Comparison of ENCODE assay signal across 8 cellular contexts in genomic region chr10:119489572-119490326, GRCh38. TPM values are rescaled to one million over a fixed set of nuclear protein-coding genes. Genes with fewer than 3 reads are reported as not detected.
A peak's percentile ranks its signal among the peaks of the same experiment; 100 is the strongest.
DNase-seq lines count a peak whose midpoint lies in the region; ATAC-seq and TF ChIP-seq lines count a peak whose summit lies in the region.

No MANE protein-coding gene starts in this region.

- H3K4me3 Mint-ChIP-seq in endothelial cell (ENCODE audit: unreplicated experiment) (peak overlapping the region; percentile 67), nephron (peak overlapping the region in 2 of 3 experiments; percentile 47 to 51)

- 17% methylated on average over 19 of the region's 19 CpGs for whole genome bisulfite sequencing in thymus

- H3K9me3 ChIP-seq in HCT116 (ENCODE audit: control insufficient read depth in 1 of 2, insufficient read depth in 1 of 2, low read depth in 1 of 2, low read length in 2 of 2): no peaks in the 10 kb centered on the region
- no peaks in the 10 kb centered on the region for H3K9me3 ChIP-seq in thymus (ENCODE audit: control insufficient read depth)

- H3K36me3 Mint-ChIP-seq in endothelial cell (ENCODE audit: low read depth, unreplicated experiment): no peaks in the 10 kb centered on the region
- H3K36me3 Mint-ChIP-seq in nephron (ENCODE audit: low read depth): no peaks in the 10 kb centered on the region

- CTCF ChIA-PET in HCT116 (lab: Charles Lee): interaction anchor here (0.7 to 3.8 kb wide), 24 partner anchors 8 to 350 kb away, joined by 3 to 50 read pairs (median 5); partner anchors contain the start of genes GRK5 and RGS10

- no peak for TF ChIP-seq POLR2A in HCT116 (IDR thresholded peaks at IDR 0.05; ENCODE audit: borderline replicate concordance, extremely low read depth, insufficient read depth, insufficient read length)

- intact Hi-C loops in HCT116 (cut with micrococcal nuclease): loop anchor here (1.0 to 2.0 kb wide), 2 partner anchors 44 to 291 kb away; no protein-coding TSS in a partner anchor

- peak; percentile 99 for TF ChIP-seq RAD21 in HCT116 (IDR thresholded peaks at IDR 0.05; ENCODE audit: low read depth)

- DNase-seq in NK-92 treated with Interleukin-12 subunit alpha and Interleukin-12 subunit beta, amount 100 ng/mL, for 24 hours (lab: John Stamatoyannopoulos, UW): peak; percentile 67
- DNase-seq in NK-92 (lab: John Stamatoyannopoulos, UW; ENCODE audit: unreplicated experiment) (no peak), HCT116 (ENCODE audit: low read depth, low spot score) (peak; percentile 32), M059J (ENCODE audit: low read depth) (peak; percentile 37), endothelial cell (ENCODE audit: low spot score) (peak; percentile 86)
- DNase-seq in activated CD4-positive, alpha-beta T cell treated with anti-CD3 and anti-CD28 coated beads, Interleukin-2, amount 50 U/mL, for 48 hours: peak; percentile 74 to 77

- no peaks in the 10 kb centered on the region for H3K79me2 ChIP-seq in HCT116 (ENCODE audit: insufficient read depth, low read length)

- H3K4me2 ChIP-seq in HCT116 (ENCODE audit: low read length): peak overlapping the region; percentile 87

- no peaks in the 10 kb centered on the region for H4K20me1 ChIP-seq in HCT116 (ENCODE audit: insufficient read depth)

- ATAC-seq in HCT116: peak; percentile 93

- no peaks in the 10 kb centered on the region for H3K9me3 Mint-ChIP-seq in endothelial cell (ENCODE audit: unreplicated experiment)
- H3K9me3 Mint-ChIP-seq in nephron: no peaks in the 10 kb centered on the region

- H3K4me1 Mint-ChIP-seq in endothelial cell (ENCODE audit: unreplicated experiment) (no peaks in the 10 kb centered on the region), nephron (peaks cover 14% of the 10 kb centered on the region)

- H3K27ac Mint-ChIP-seq in endothelial cell (ENCODE audit: unreplicated experiment) (no peak overlapping the region), nephron (no peak overlapping the region)

- H3K4me1 ChIP-seq in HCT116 (ENCODE audit: control insufficient read depth in 1 of 2, insufficient read depth in 2 of 2, low read length in 2 of 2) (peaks cover 0 to 10% of the 10 kb centered on the region in 2 experiments; a peak in 3 of 4 replicates), thymus (ENCODE audit: control insufficient read depth, insufficient read depth, low read length) (peaks cover 25% of the 10 kb centered on the region)

- H3K9ac ChIP-seq in HCT116 (ENCODE audit: low read length): peak overlapping the region; percentile 12; the same call in 1 of the 2 replicates

- no TSS peak for BruUV-seq in HCT116 (replicated peaks; lab: Mats Ljungman, UMichigan)

- no peaks in the 10 kb centered on the region for H3K9me2 ChIP-seq in HCT116 (ENCODE audit: insufficient read depth)

- H3K36me3 ChIP-seq in HCT116 (ENCODE audit: control insufficient read depth in 1 of 2, insufficient read depth in 2 of 2, low read length in 2 of 2): no peaks in the 10 kb centered on the region
- no peaks in the 10 kb centered on the region for H3K36me3 ChIP-seq in thymus (ENCODE audit: control insufficient read depth, insufficient read depth)

- POLR2A ChIA-PET in HCT116 (lab: Charles Lee): interaction anchor here (1.0 kb wide), 3 partner anchors 32 to 290 kb away, joined by 3 to 4 read pairs (median 3); partner anchors contain the start of gene RGS10

- TF ChIP-seq CTCF in HCT116 (IDR thresholded peaks at IDR 0.05 in 2 of 3, conservative IDR thresholded peaks at IDR 0.05 in 1 of 3; ENCODE audit: borderline replicate concordance in 1 of 3, insufficient read depth in 1 of 3, low read depth in 2 of 3, low read length in 2 of 3): peak; percentile 88 to 100 (median 99)
- peak; percentile 76 for TF ChIP-seq CTCF in endothelial cell (IDR thresholded peaks at IDR 0.05; ENCODE audit: unreplicated experiment)
- peak; percentile 83 to 88 (median 88) for TF ChIP-seq CTCF in nephron (IDR thresholded peaks at IDR 0.05; ENCODE audit: unreplicated experiment in 3 of 3)

- RAD21 ChIA-PET in HCT116 (lab: Charles Lee; ENCODE audit: low non-redundant PET in 1 of 2, low total read pairs in 2 of 2, uncharacterized antibody in 2 of 2, unreplicated experiment in 2 of 2): interaction anchor here (0.6 to 1.4 kb wide), 8 partner anchors 41 to 388 kb away, joined by 3 to 7 read pairs (median 4); partner anchors contain the start of gene GRK5 (in 1 of the 2)

- H3K4me3 ChIP-seq in HCT116 (replicated peaks in 1 of 2; ENCODE audit: low read depth in 1 of 2, low read length in 2 of 2) (peak overlapping the region; percentile 45 to 56), thymus (ENCODE audit: low read length) (peak overlapping the region; percentile 65)

- H3K27me3 Mint-ChIP-seq in endothelial cell (ENCODE audit: unreplicated experiment) (peaks cover 2% of the 10 kb centered on the region), nephron (ENCODE audit: low read depth) (peaks cover 28% of the 10 kb centered on the region)

- no peak overlapping the region for H3K27ac ChIP-seq in HCT116 (ENCODE audit: low read depth, low read length)
- peak overlapping the region; percentile 87 for H3K27ac ChIP-seq in thymus (ENCODE audit: low read depth)

- H3K27me3 ChIP-seq in HCT116 (ENCODE audit: insufficient read depth, low read length) (no peaks in the 10 kb centered on the region), thymus (ENCODE audit: control insufficient read depth, insufficient read depth) (no peaks in the 10 kb centered on the region)

- peak overlapping the region; percentile 67 for H2AFZ ChIP-seq in HCT116 (ENCODE audit: low read depth, low read length, poor library complexity, severe bottlenecking)

TF ChIP-seq in HCT116, 20 proteins besides CTCF, POLR2A, EP300 and RAD21:
- peak; percentile 52 for TF ChIP-seq POLR2AphosphoS5 (IDR thresholded peaks at IDR 0.05; ENCODE audit: low read depth, low read length)
- TF ChIP-seq ELF1 (IDR thresholded peaks at IDR 0.05; ENCODE audit: borderline replicate concordance, low read depth): no peak

RNA-seq across cellular contexts. Expression of gene RGS10, which starts 52.8 kb away (rescaled TPM):
- total RNA-seq in HCT116 (2021; ENCODE audit: unreplicated experiment) (96.7 TPM), endothelial cell (ENCODE audit: unreplicated experiment) (20.0 TPM)
- polyA plus RNA-seq in HCT116 (2012): 70.0 and 88.2 TPM in 2 replicates
- 18.6 and 32.4 TPM in 2 replicates for total RNA-seq in M059J (2014; rRNA removed; shearing (Covaris generic))
- polyA plus RNA-seq in thymus: 304 TPM
